19 cellular contexts compared by ENCODE assay signal in genomic region chr17:76685846-76686245, GRCh38. TPM values are rescaled to one million over a fixed set of nuclear protein-coding genes. Genes with fewer than 3 reads are reported as not detected.
DNase-seq lines count a peak whose midpoint lies in the region; ATAC-seq, FAIRE-seq and TF ChIP-seq lines count a peak whose summit lies in the region.
"Had no signal": no experiment of that assay in that cellular context is flagged by ENCODE, and none has a peak within 500 bp of the region (broad histone marks: within the 10 kb centered on the region; RNA-seq: fewer than 3 reads in every experiment).

No MANE protein-coding gene starts in this region.

- ATAC-seq in right lobe of liver (peak; percentile 25 to 44 (median 38)), HepG2 (no peak), HG03342 (IDR thresholded peaks at IDR 0.05; ENCODE audit: unreplicated experiment) (no peak)

- no TSS peak for BruUV-seq in HepG2 (replicated peaks; lab: Mats Ljungman, UMichigan)

- CTCF ChIA-PET in HepG2 (lab: Yijun Ruan, JAX; ENCODE audit: low intra/inter-chr PET ratio, low total read pairs) = no interaction called here

- H3K4me1 ChIP-seq in right lobe of liver = no peaks in the 10 kb centered on the region
- peaks cover 45% of the 10 kb centered on the region for H3K4me1 ChIP-seq in HepG2 (ENCODE audit: insufficient read depth, low read length)
- H3K4me1 ChIP-seq in right atrium auricular region = peaks cover 0 to 100% of the 10 kb centered on the region in 2 donors
- H3K4me1 ChIP-seq in sigmoid colon = peaks cover 5 to 100% (median 100%) of the 10 kb centered on the region in 4 donors
- H3K4me1 ChIP-seq in vagina = peaks cover 77% of the 10 kb centered on the region

- H3K9me3 ChIP-seq in right lobe of liver (no peaks in the 10 kb centered on the region), HepG2 (ENCODE audit: low read length) (no peaks in the 10 kb centered on the region), right atrium auricular region (no peaks in the 10 kb centered on the region), sigmoid colon (no peaks in the 10 kb centered on the region), vagina (no peaks in the 10 kb centered on the region)
- H3K9me3 ChIP-seq: Caco-2 had no signal

- TF ChIP-seq CTCF in right lobe of liver (IDR thresholded peaks at IDR 0.05) (no peak), HepG2 (CRISPR knock-in tag; IDR thresholded peaks at IDR 0.05) (no peak), right atrium auricular region (IDR thresholded peaks at IDR 0.05) (no peak), sigmoid colon (IDR thresholded peaks at IDR 0.05) (no peak), vagina (IDR thresholded peaks at IDR 0.05) (no peak)

- H3K27me3 ChIP-seq in right lobe of liver = no peaks in the 10 kb centered on the region
- no peaks in the 10 kb centered on the region for H3K27me3 ChIP-seq in HepG2 (ENCODE audit: control insufficient read depth in 1 of 2, insufficient read depth in 2 of 2, low read length in 2 of 2)
- H3K27me3 ChIP-seq in right atrium auricular region = no peaks in the 10 kb centered on the region
- H3K27me3 ChIP-seq in sigmoid colon = no peaks in the 10 kb centered on the region
- no peaks in the 10 kb centered on the region for H3K27me3 ChIP-seq in vagina

- DNase-seq in right lobe of liver (no peak), HepG2 (ENCODE audit: low spot score) (no peak), right atrium auricular region (ENCODE audit: low spot score) (no peak), sigmoid colon (no peak), vagina (ENCODE audit: extremely low spot score in 2 of 2) (no peak), GM03348 (ENCODE audit: low spot score) (no peak)
- no peak for DNase-seq in activated T-cell treated with anti-CD3 and anti-CD28 coated beads, Interleukin-2, amount 50 U/mL, for 1 hour
- DNase-seq: HCEC 1CT, MV-4-11, NCI-H1436, NCI-H2081, NCI-H524, OCI-M1, RPMI8226 had no signal

- H2AFZ ChIP-seq in HepG2 (ENCODE audit: low read length) = no peak overlapping the region

- in situ Hi-C loops in HepG2 (cut with HindIII; ENCODE audit: extremely low pct_ligation_motif_present, low pct_unique_long_range_greater_than_20kb) = no loop called here

- H3K9ac ChIP-seq in HepG2 (ENCODE audit: insufficient read depth, low read depth, low read length) = no peak overlapping the region

- no peak overlapping the region for H3K4me2 ChIP-seq in HepG2 (ENCODE audit: low read depth, low read length)

- no peaks in the 10 kb centered on the region for H3K36me3 ChIP-seq in right lobe of liver
- peaks cover 7 to 15% of the 10 kb centered on the region in 2 experiments; a peak in 4 of 5 replicates for H3K36me3 ChIP-seq in HepG2 (replicated peaks in 1 of 2; ENCODE audit: control insufficient read depth in 1 of 2, insufficient read depth in 2 of 2, low read length in 2 of 2)
- H3K36me3 ChIP-seq in right atrium auricular region = peaks cover 45% of the 10 kb centered on the region
- peaks cover 0 to 29% (median 2%) of the 10 kb centered on the region in 4 donors for H3K36me3 ChIP-seq in sigmoid colon
- H3K36me3 ChIP-seq in vagina = peaks cover 0 to 2% of the 10 kb centered on the region in 2 donors

- POLR2A ChIA-PET in HepG2 (lab: Yijun Ruan, JAX) = interaction anchor here (0.9 kb wide), 1 partner anchor 14 kb away, joined by 4 read pairs; no protein-coding TSS in a partner anchor

- TF ChIP-seq EP300 in HepG2 (IDR thresholded peaks at IDR 0.05; ENCODE audit: low read depth in 2 of 2, low read length in 2 of 2) (no peak), HepG2 (CRISPR knock-in tag; IDR thresholded peaks at IDR 0.05; ENCODE audit: borderline replicate concordance) (no peak), sigmoid colon (IDR thresholded peaks at IDR 0.05) (no peak)

- FAIRE-seq in HepG2 (lab: Jason Lieb, UNC) = no peak
- FAIRE-seq: A204.1, GM12891, GM19239 had no signal

- no peak overlapping the region for H3K4me3 ChIP-seq in right lobe of liver
- H3K4me3 ChIP-seq in HepG2 (replicated peaks in 1 of 3; ENCODE audit: insufficient read depth in 1 of 3, low read depth in 2 of 3, low read length in 3 of 3) = no peak overlapping the region
- H3K4me3 ChIP-seq in right atrium auricular region = no peak overlapping the region
- H3K4me3 ChIP-seq in sigmoid colon = no peak overlapping the region
- no peak overlapping the region for H3K4me3 ChIP-seq in vagina

- H3K79me2 ChIP-seq in HepG2 (ENCODE audit: insufficient read depth, low read length) = no peaks in the 10 kb centered on the region

- H3K27ac ChIP-seq in right lobe of liver (no peak overlapping the region), HepG2 (ENCODE audit: extremely low read length, insufficient read depth, low read length) (no peak overlapping the region), right atrium auricular region (peak overlapping the region; percentile 93 to 98), sigmoid colon (peak overlapping the region; percentile 90 to 98 (median 93)), vagina (peak overlapping the region; percentile 86)

- H4K20me1 ChIP-seq in HepG2 (ENCODE audit: insufficient read depth, low read length) = no peaks in the 10 kb centered on the region

- TF ChIP-seq RAD21 in HepG2 (CRISPR knock-in tag; IDR thresholded peaks at IDR 0.05) = no peak

- TF ChIP-seq POLR2A in right lobe of liver (IDR thresholded peaks at IDR 0.05) (no peak), HepG2 (IDR thresholded peaks at IDR 0.05; ENCODE audit: insufficient read depth in 1 of 2, low read depth in 2 of 2, low read length in 2 of 2) (no peak), sigmoid colon (IDR thresholded peaks at IDR 0.05) (no peak), vagina (IDR thresholded peaks at IDR 0.05) (no peak)

- intact Hi-C loops in right lobe of liver (cut with DNase I) = no loop called here
- intact Hi-C loops in HepG2 (cut with micrococcal nuclease; ENCODE audit: unreplicated experiment) = no loop called here
- intact Hi-C loops in sigmoid colon (cut with DNase I) = loop anchor here (5.0 kb wide), 1 partner anchor 41 kb away; the partner anchor contains the start of genes JMJD6 and METTL23
- intact Hi-C loops in vagina (cut with DNase I) = no loop called here

- WGBS in right lobe of liver (ENCODE audit: insufficient coverage, low coverage, low lambda C conversion rate, missing lambda C conversion rate) = 59% methylated on average over 5 of the region's 8 CpGs
- 96% methylated on average over 8 of the region's 8 CpGs for WGBS in HepG2 (ENCODE audit: low lambda C conversion rate)
- WGBS in sigmoid colon, 2 donors = 85 to 87% methylated on average over 8 of the region's 8 CpGs

RNA-seq across cellular contexts. Expression of gene MXRA7, which starts 24.9 kb away (rescaled TPM):
- total RNA-seq in right lobe of liver (10 to 100 TPM in 5 of 6 experiments, 1 to 10 TPM in 1; 7.7 to 25.4 (median 15.3) TPM), HepG2 (2016; rRNA removed; fragmentation: Illumina TruSeq; extraction: Trizol) (28.0 and 44.8 TPM in 2 replicates), right atrium auricular region (100 to 1,000 TPM; 440 to 644 TPM), sigmoid colon (100 to 1,000 TPM; 327 to 428 (median 348) TPM), vagina (114 TPM)
- 22.8 and 24.5 TPM in 2 replicates for total RNA-seq in HepG2 (2016; cell fraction: cytosol; rRNA removed; fragmentation: Illumina TruSeq; extraction: Trizol; ENCODE audit: low read depth)
- 30.0 and 44.9 TPM in 2 replicates for total RNA-seq in HepG2 (2016; cell fraction: insoluble cytoplasmic fraction; rRNA removed; fragmentation: Illumina TruSeq; extraction: Trizol)
- total RNA-seq in HepG2 (2016; cell fraction: membrane; rRNA removed; fragmentation: Illumina TruSeq; extraction: Trizol) = 51.0 and 58.7 TPM in 2 replicates
- total RNA-seq in HepG2 (2016; cell fraction: nucleus; rRNA removed; fragmentation: Illumina TruSeq; extraction: Trizol) = 30.0 and 37.9 TPM in 2 replicates
- polyA plus RNA-seq in HepG2 (2011; rRNA removed) (112 and 139 TPM in 2 replicates), sigmoid colon (100 to 1,000 TPM in 1 of 3 donors, 10 to 100 TPM in 1, 1 to 10 TPM in 1; 8.3 to 109 (median 35.3) TPM)
- 75.0 and 131 TPM in 2 replicates for polyA plus RNA-seq in HepG2 (2011; cell fraction: cytosol; rRNA removed)
- polyA plus RNA-seq in HepG2 (2011; cell fraction: nucleus; rRNA removed) = 36.3 and 45.0 TPM in 2 replicates
- polyA plus RNA-seq in HepG2 (2012) = 131 and 138 TPM in 2 replicates
- polyA plus RNA-seq in HepG2 (2016; cell fraction: cytosol; fragmentation: Illumina TruSeq; extraction: Trizol; ENCODE audit: low read depth) = 36.6 and 41.1 TPM in 2 replicates
- polyA plus RNA-seq in HepG2 (2016; cell fraction: insoluble cytoplasmic fraction; fragmentation: Illumina TruSeq; extraction: Trizol; ENCODE audit: low read depth) = 37.7 and 42.0 TPM in 2 replicates
- 56.2 and 59.4 TPM in 2 replicates for polyA plus RNA-seq in HepG2 (2016; cell fraction: membrane; fragmentation: Illumina TruSeq; extraction: Trizol; ENCODE audit: low read depth)
- 59.5 and 60.5 TPM in 2 replicates for polyA plus RNA-seq in HepG2 (2016; cell fraction: nucleus; fragmentation: Illumina TruSeq; extraction: Trizol; ENCODE audit: insufficient read depth, low read depth)
- polyA minus RNA-seq in HepG2 (2011; rRNA and poly(A)+ RNA removed; ENCODE audit: low replicate concordance) = 21.9 and 76.0 TPM in 2 replicates
- 38.4 and 70.8 TPM in 2 replicates for polyA minus RNA-seq in HepG2 (2011; cell fraction: cytosol; rRNA and poly(A)+ RNA removed)
- polyA minus RNA-seq in HepG2 (2011; cell fraction: nucleus; rRNA and poly(A)+ RNA removed) = 18.8 and 29.5 TPM in 2 replicates

RNA-seq across cellular contexts. Expression of gene JMJD6, which starts 40.6 kb away (rescaled TPM):
- 10 to 100 TPM in 5 of 6 experiments, 1 to 10 TPM in 1; 10.0 to 15.8 (median 11.1) TPM for total RNA-seq in right lobe of liver
- 41.0 and 49.1 TPM in 2 replicates for total RNA-seq in HepG2 (2016; rRNA removed; fragmentation: Illumina TruSeq; extraction: Trizol)
- 9.7 and 10.0 TPM in 2 replicates for total RNA-seq in HepG2 (2016; cell fraction: cytosol; rRNA removed; fragmentation: Illumina TruSeq; extraction: Trizol; ENCODE audit: low read depth)
- total RNA-seq in HepG2 (2016; cell fraction: insoluble cytoplasmic fraction; rRNA removed; fragmentation: Illumina TruSeq; extraction: Trizol) = 41.7 and 48.0 TPM in 2 replicates
- total RNA-seq in HepG2 (2016; cell fraction: membrane; rRNA removed; fragmentation: Illumina TruSeq; extraction: Trizol) = 15.3 and 17.9 TPM in 2 replicates
- total RNA-seq in HepG2 (2016; cell fraction: nucleus; rRNA removed; fragmentation: Illumina TruSeq; extraction: Trizol) = 24.8 and 26.0 TPM in 2 replicates
- 33.6 and 36.0 TPM in 2 replicates for polyA plus RNA-seq in HepG2 (2011; rRNA removed)
- polyA plus RNA-seq in HepG2 (2011; cell fraction: cytosol; rRNA removed) = 25.2 and 31.5 TPM in 2 replicates
- polyA plus RNA-seq in HepG2 (2011; cell fraction: nucleus; rRNA removed) = 43.8 and 48.7 TPM in 2 replicates
- 37.4 and 57.9 TPM in 2 replicates for polyA plus RNA-seq in HepG2 (2012)
- 7.4 and 7.7 TPM in 2 replicates for polyA plus RNA-seq in HepG2 (2016; cell fraction: cytosol; fragmentation: Illumina TruSeq; extraction: Trizol; ENCODE audit: low read depth)
- 47.9 and 48.6 TPM in 2 replicates for polyA plus RNA-seq in HepG2 (2016; cell fraction: insoluble cytoplasmic fraction; fragmentation: Illumina TruSeq; extraction: Trizol; ENCODE audit: low read depth)
- 11.8 and 11.9 TPM in 2 replicates for polyA plus RNA-seq in HepG2 (2016; cell fraction: membrane; fragmentation: Illumina TruSeq; extraction: Trizol; ENCODE audit: low read depth)
- polyA plus RNA-seq in HepG2 (2016; cell fraction: nucleus; fragmentation: Illumina TruSeq; extraction: Trizol; ENCODE audit: insufficient read depth, low read depth) = 37.6 and 45.3 TPM in 2 replicates
- 14.9 and 21.3 TPM in 2 replicates for polyA minus RNA-seq in HepG2 (2011; rRNA and poly(A)+ RNA removed; ENCODE audit: low replicate concordance)
- 13.4 and 16.7 TPM in 2 replicates for polyA minus RNA-seq in HepG2 (2011; cell fraction: cytosol; rRNA and poly(A)+ RNA removed)
- polyA minus RNA-seq in HepG2 (2011; cell fraction: nucleus; rRNA and poly(A)+ RNA removed) = 10.3 and 15.4 TPM in 2 replicates
- total RNA-seq in right atrium auricular region = 10 to 100 TPM; 35.0 to 37.4 TPM
- total RNA-seq in sigmoid colon = 10 to 100 TPM; 21.3 to 37.3 (median 28.9) TPM
- 10 to 100 TPM; 24.0 to 28.9 (median 24.8) TPM for polyA plus RNA-seq in sigmoid colon
- 28.0 TPM for total RNA-seq in vagina

RNA-seq across cellular contexts. Expression of gene METTL23, which starts 40.8 kb away (rescaled TPM):
- total RNA-seq in right lobe of liver (10 to 100 TPM; 16.0 to 25.0 (median 18.7) TPM), HepG2 (2016; rRNA removed; fragmentation: Illumina TruSeq; extraction: Trizol) (39.7 and 39.9 TPM in 2 replicates), right atrium auricular region (10 to 100 TPM; 22.6 to 26.8 TPM), sigmoid colon (10 to 100 TPM; 13.6 to 32.5 (median 20.8) TPM), vagina (20.9 TPM)
- 13.8 and 15.1 TPM in 2 replicates for total RNA-seq in HepG2 (2016; cell fraction: cytosol; rRNA removed; fragmentation: Illumina TruSeq; extraction: Trizol; ENCODE audit: low read depth)
- total RNA-seq in HepG2 (2016; cell fraction: insoluble cytoplasmic fraction; rRNA removed; fragmentation: Illumina TruSeq; extraction: Trizol) = 40.1 and 40.8 TPM in 2 replicates
- 23.4 and 26.9 TPM in 2 replicates for total RNA-seq in HepG2 (2016; cell fraction: membrane; rRNA removed; fragmentation: Illumina TruSeq; extraction: Trizol)
- 28.8 and 32.4 TPM in 2 replicates for total RNA-seq in HepG2 (2016; cell fraction: nucleus; rRNA removed; fragmentation: Illumina TruSeq; extraction: Trizol)
- polyA plus RNA-seq in HepG2 (2011; rRNA removed) (85.4 and 104 TPM in 2 replicates), sigmoid colon (10 to 100 TPM; 25.7 to 34.8 (median 33.6) TPM)
- polyA plus RNA-seq in HepG2 (2011; cell fraction: cytosol; rRNA removed) = 54.2 and 65.9 TPM in 2 replicates
- 68.9 and 70.3 TPM in 2 replicates for polyA plus RNA-seq in HepG2 (2011; cell fraction: nucleus; rRNA removed)
- 49.3 and 49.6 TPM in 2 replicates for polyA plus RNA-seq in HepG2 (2012)
- polyA plus RNA-seq in HepG2 (2016; cell fraction: cytosol; fragmentation: Illumina TruSeq; extraction: Trizol; ENCODE audit: low read depth) = 16.6 and 18.6 TPM in 2 replicates
- 45.5 and 51.2 TPM in 2 replicates for polyA plus RNA-seq in HepG2 (2016; cell fraction: insoluble cytoplasmic fraction; fragmentation: Illumina TruSeq; extraction: Trizol; ENCODE audit: low read depth)
- polyA plus RNA-seq in HepG2 (2016; cell fraction: membrane; fragmentation: Illumina TruSeq; extraction: Trizol; ENCODE audit: low read depth) = 22.2 and 23.6 TPM in 2 replicates
- 60.8 and 67.8 TPM in 2 replicates for polyA plus RNA-seq in HepG2 (2016; cell fraction: nucleus; fragmentation: Illumina TruSeq; extraction: Trizol; ENCODE audit: insufficient read depth, low read depth)
- 23.4 and 37.2 TPM in 2 replicates for polyA minus RNA-seq in HepG2 (2011; rRNA and poly(A)+ RNA removed; ENCODE audit: low replicate concordance)
- polyA minus RNA-seq in HepG2 (2011; cell fraction: cytosol; rRNA and poly(A)+ RNA removed) = 17.2 and 17.6 TPM in 2 replicates
- polyA minus RNA-seq in HepG2 (2011; cell fraction: nucleus; rRNA and poly(A)+ RNA removed) = 17.6 and 22.6 TPM in 2 replicates

RNA-seq across cellular contexts. Expression of gene ST6GALNAC1, which starts 42.3 kb away (rescaled TPM):
- 1 to 10 TPM in 1 of 6 experiments, under 1 TPM in 2, not detected in 3; 0.42 to 1.4 (median 0.62) TPM for total RNA-seq in right lobe of liver
- not detected in 2 replicates for total RNA-seq in HepG2 (2016; rRNA removed; fragmentation: Illumina TruSeq; extraction: Trizol)
- total RNA-seq in HepG2 (2016; cell fraction: cytosol; rRNA removed; fragmentation: Illumina TruSeq; extraction: Trizol; ENCODE audit: low read depth) = not detected in 2 replicates
- total RNA-seq in HepG2 (2016; cell fraction: insoluble cytoplasmic fraction; rRNA removed; fragmentation: Illumina TruSeq; extraction: Trizol) = not detected in 2 replicates
- not detected in 2 replicates for total RNA-seq in HepG2 (2016; cell fraction: membrane; rRNA removed; fragmentation: Illumina TruSeq; extraction: Trizol)
- not detected in 2 replicates for total RNA-seq in HepG2 (2016; cell fraction: nucleus; rRNA removed; fragmentation: Illumina TruSeq; extraction: Trizol)
- not detected in 2 replicates for polyA plus RNA-seq in HepG2 (2011; rRNA removed)
- not detected in 2 replicates for polyA plus RNA-seq in HepG2 (2011; cell fraction: cytosol; rRNA removed)
- not detected in 2 replicates for polyA plus RNA-seq in HepG2 (2011; cell fraction: nucleus; rRNA removed)
- not detected in 2 replicates for polyA plus RNA-seq in HepG2 (2012)
- polyA plus RNA-seq in HepG2 (2016; cell fraction: cytosol; fragmentation: Illumina TruSeq; extraction: Trizol; ENCODE audit: low read depth) = not detected in 2 replicates
- polyA plus RNA-seq in HepG2 (2016; cell fraction: insoluble cytoplasmic fraction; fragmentation: Illumina TruSeq; extraction: Trizol; ENCODE audit: low read depth) = not detected in 2 replicates
- polyA plus RNA-seq in HepG2 (2016; cell fraction: membrane; fragmentation: Illumina TruSeq; extraction: Trizol; ENCODE audit: low read depth) = not detected in 2 replicates
- not detected in 2 replicates for polyA plus RNA-seq in HepG2 (2016; cell fraction: nucleus; fragmentation: Illumina TruSeq; extraction: Trizol; ENCODE audit: insufficient read depth, low read depth)
- polyA minus RNA-seq in HepG2 (2011; rRNA and poly(A)+ RNA removed; ENCODE audit: low replicate concordance) = 0.36 and 9.8 TPM in 2 replicates
- not detected in 2 replicates for polyA minus RNA-seq in HepG2 (2011; cell fraction: cytosol; rRNA and poly(A)+ RNA removed)
- not detected in 2 replicates for polyA minus RNA-seq in HepG2 (2011; cell fraction: nucleus; rRNA and poly(A)+ RNA removed)
- 1 to 10 TPM; 2.4 to 7.1 TPM for total RNA-seq in right atrium auricular region
- 1 to 10 TPM in 2 of 4 donors, under 1 TPM in 2; 0.81 to 4.6 (median 2.2) TPM for total RNA-seq in sigmoid colon
- 100 to 1,000 TPM; 104 to 146 (median 109) TPM for polyA plus RNA-seq in sigmoid colon
- total RNA-seq in vagina = 4.4 TPM

RNA-seq across cellular contexts. Expression of gene SRSF2, which starts 51.3 kb away (rescaled TPM):
- total RNA-seq in right lobe of liver (100 to 1,000 TPM in 1 of 6 experiments, 10 to 100 TPM in 5; 62.4 to 106 (median 86.0) TPM), HepG2 (2016; rRNA removed; fragmentation: Illumina TruSeq; extraction: Trizol) (249 and 319 TPM in 2 replicates), right atrium auricular region (100 to 1,000 TPM in 1 of 2 donors, 10 to 100 TPM in 1; 78.3 to 135 TPM), sigmoid colon (100 to 1,000 TPM; 123 to 229 (median 129) TPM), vagina (413 TPM)
- total RNA-seq in HepG2 (2016; cell fraction: cytosol; rRNA removed; fragmentation: Illumina TruSeq; extraction: Trizol; ENCODE audit: low read depth) = 103 and 114 TPM in 2 replicates
- total RNA-seq in HepG2 (2016; cell fraction: insoluble cytoplasmic fraction; rRNA removed; fragmentation: Illumina TruSeq; extraction: Trizol) = 260 and 312 TPM in 2 replicates
- 135 and 140 TPM in 2 replicates for total RNA-seq in HepG2 (2016; cell fraction: membrane; rRNA removed; fragmentation: Illumina TruSeq; extraction: Trizol)
- total RNA-seq in HepG2 (2016; cell fraction: nucleus; rRNA removed; fragmentation: Illumina TruSeq; extraction: Trizol) = 349 and 418 TPM in 2 replicates
- polyA plus RNA-seq in HepG2 (2011; rRNA removed) (306 and 308 TPM in 2 replicates), sigmoid colon (100 to 1,000 TPM in 2 of 3 donors, 10 to 100 TPM in 1; 87.9 to 187 (median 107) TPM)
- polyA plus RNA-seq in HepG2 (2011; cell fraction: cytosol; rRNA removed) = 103 and 169 TPM in 2 replicates
- polyA plus RNA-seq in HepG2 (2011; cell fraction: nucleus; rRNA removed) = 1,720 and 2,373 TPM in 2 replicates
- polyA plus RNA-seq in HepG2 (2012) = 214 and 282 TPM in 2 replicates
- 77.5 and 85.0 TPM in 2 replicates for polyA plus RNA-seq in HepG2 (2016; cell fraction: cytosol; fragmentation: Illumina TruSeq; extraction: Trizol; ENCODE audit: low read depth)
- polyA plus RNA-seq in HepG2 (2016; cell fraction: insoluble cytoplasmic fraction; fragmentation: Illumina TruSeq; extraction: Trizol; ENCODE audit: low read depth) = 376 and 395 TPM in 2 replicates
- 116 and 123 TPM in 2 replicates for polyA plus RNA-seq in HepG2 (2016; cell fraction: membrane; fragmentation: Illumina TruSeq; extraction: Trizol; ENCODE audit: low read depth)
- polyA plus RNA-seq in HepG2 (2016; cell fraction: nucleus; fragmentation: Illumina TruSeq; extraction: Trizol; ENCODE audit: insufficient read depth, low read depth) = 776 and 819 TPM in 2 replicates
- polyA minus RNA-seq in HepG2 (2011; rRNA and poly(A)+ RNA removed; ENCODE audit: low replicate concordance) = 243 and 377 TPM in 2 replicates
- 59.7 and 82.4 TPM in 2 replicates for polyA minus RNA-seq in HepG2 (2011; cell fraction: cytosol; rRNA and poly(A)+ RNA removed)
- polyA minus RNA-seq in HepG2 (2011; cell fraction: nucleus; rRNA and poly(A)+ RNA removed) = 526 and 551 TPM in 2 replicates

Comparison
In these comparisons a context has a peak if more than half of its experiments do, and no peak if none do; other contexts are left out.
1. ATAC-seq: peak in right lobe of liver (4 of 4); none in HepG2 (single experiment) and HG03342 (single experiment).
2. H3K27ac ChIP-seq: peak in right atrium auricular region (2 of 2), sigmoid colon (4 of 4) and vagina (single experiment); none in right lobe of liver (0 of 3) and HepG2 (single experiment).